ENCODE assay signal across 29 cellular contexts in genomic region chr11:9736365-9736764, GRCh38.
DNase-seq lines count a peak whose midpoint lies in the region; ATAC-seq and TF ChIP-seq lines count a peak whose summit lies in the region.
"Had no signal": no experiment of that assay in that cellular context is flagged by ENCODE, and none has a peak within 500 bp of the region (broad histone marks: within the 10 kb centered on the region; RNA-seq: fewer than 3 reads in every experiment).

No MANE protein-coding gene starts in this region.

- no peak overlapping the region for H3K4me3 Mint-ChIP-seq in activated CD4-positive, alpha-beta T cell treated with anti-CD3 and anti-CD28 coated beads, Interleukin-2, amount 10 ng/mL, durations not matched to agents 24 days and 14 days
- H3K4me3 Mint-ChIP-seq in stimulated activated naive B cell treated with anti-CD40 and anti-IgM and Interleukin-4, amounts not matched to agents 10 μg/mL and 1 μg/mL and 100 μg/mL, for 72 hours, result peak overlapping the region; percentile 11 to 37
- H3K4me3 Mint-ChIP-seq: activated CD4-positive, alpha-beta T cell treated with anti-CD3 and anti-CD28 coated beads for 36 hours; CD4-positive, alpha-beta T cell; mesothelial cell of epicardium; naive thymus-derived CD4-positive, alpha-beta T cell; stimulated activated effector memory CD8-positive, alpha-beta T cell treated with anti-CD3 and anti-CD28 coated beads, Interleukin-12 subunit alpha, Interleukin-12 subunit beta, amount 100 ng/mL, for 72 hours; T-helper 2 cell treated with Interferon-gamma antibody and Interleukin-4, amounts not matched to agents 5 μg/mL and 100 μg/mL, for 36 hours had no signal

- peak overlapping the region; percentile 67 for H3K27ac ChIP-seq in Panc1 (ENCODE audit: low read length)
- no peak overlapping the region for H3K27ac ChIP-seq in left ventricle myocardium inferior (replicated peaks)
- H3K27ac ChIP-seq: esophagus muscularis mucosa, heart left ventricle, psoas muscle had no signal

- intact Hi-C loops in activated CD4-positive, alpha-beta T cell treated with anti-CD3 and anti-CD28 coated beads, Interleukin-2, amount 10 ng/mL, durations not matched to agents 24 days and 14 days (cut with micrococcal nuclease), result no loop called here
- intact Hi-C loops in Panc1 (cut with micrococcal nuclease; ENCODE audit: unreplicated experiment) (no loop called here), left ventricle myocardium inferior (cut with micrococcal nuclease) (no loop called here)

- H3K4me1 ChIP-seq in Panc1 (ENCODE audit: control insufficient read depth, insufficient read depth, low read length) (peaks cover 21% of the 10 kb centered on the region), left ventricle myocardium inferior (peaks cover 24% of the 10 kb centered on the region)
- H3K4me1 ChIP-seq: esophagus muscularis mucosa, psoas muscle had no signal

- in situ Hi-C loops in Panc1 (cut with HindIII; ENCODE audit: low pct_unique_long_range_greater_than_20kb, low sequenced_read_pairs), result no loop called here

- peak; percentile 76; the same call in 1 of the 2 replicates for ATAC-seq in Panc1
- ATAC-seq in left lobe of liver, result peak; percentile 86
- no peak for ATAC-seq in stimulated activated naive B cell treated with anti-CD40 and anti-IgM and Interleukin-4, amounts not matched to agents 10 μg/mL and 1 μg/mL and 100 μg/mL, for 72 hours (replicated peaks)
- ATAC-seq: activated CD4-positive, alpha-beta T cell treated with anti-CD3 and anti-CD28 coated beads for 36 hours; activated naive CD4-positive, alpha-beta T cell treated with anti-CD3 and anti-CD28 coated beads, Interleukin-2, amount 50 U/mL, for 72 hours; heart left ventricle; K562; naive thymus-derived CD4-positive, alpha-beta T cell; psoas muscle; stimulated activated effector memory CD8-positive, alpha-beta T cell treated with anti-CD3 and anti-CD28 coated beads, Interleukin-12 subunit alpha, Interleukin-12 subunit beta, amount 100 ng/mL, for 72 hours had no signal

- CTCF ChIA-PET in Panc1 (lab: Charles Lee), result no interaction called here

- DNase-seq in activated CD4-positive, alpha-beta T cell treated with anti-CD3 and anti-CD28 coated beads, Interleukin-2, amount 10 ng/mL, durations not matched to agents 24 days and 14 days, result peak; percentile 34
- DNase-seq in activated CD4-positive, alpha-beta T cell treated with anti-CD3 and anti-CD28 coated beads for 48 hours, result no peak
- DNase-seq in Panc1 (ENCODE audit: low read depth, low spot score) (no peak), left lobe of liver (ENCODE audit: low spot score) (no peak), germinal center (ENCODE audit: low spot score) (no peak), NCI-H187 treated with DMSO at 0.1 percent for 48 hours (lab: John Stamatoyannopoulos, UW) (no peak), left ventricle myocardium inferior (no peak)
- DNase-seq in stimulated activated naive B cell treated with anti-CD40 and anti-IgM and Interleukin-4, amounts not matched to agents 10 μg/mL and 1 μg/mL and 100 μg/mL, for 72 hours, result no peak
- DNase-seq: activated CD4-positive, alpha-beta T cell treated with anti-CD3 and anti-CD28 coated beads for 36 hours; activated CD8-positive, alpha-beta memory T cell treated with anti-CD3 and anti-CD28 coated beads for 24 hours; activated T-cell treated with anti-CD3 and anti-CD28 coated beads for 4 hours; caudate nucleus; CD4-positive, alpha-beta T cell; foreskin fibroblast; heart left ventricle; MM.1S; naive thymus-derived CD4-positive, alpha-beta T cell; NCI-H1417; NCI-H2081; NCI-H2227 treated with DMSO at 0.1 percent for 48 hours; NCI-H526; psoas muscle; Right ventricle myocardium superior had no signal

- no peak overlapping the region for H3K27ac Mint-ChIP-seq in activated CD4-positive, alpha-beta T cell treated with anti-CD3 and anti-CD28 coated beads, Interleukin-2, amount 10 ng/mL, durations not matched to agents 24 days and 14 days
- H3K27ac Mint-ChIP-seq in stimulated activated naive B cell treated with anti-CD40 and anti-IgM and Interleukin-4, amounts not matched to agents 10 μg/mL and 1 μg/mL and 100 μg/mL, for 72 hours, result peak overlapping the region; percentile 93
- H3K27ac Mint-ChIP-seq: activated CD4-positive, alpha-beta T cell treated with anti-CD3 and anti-CD28 coated beads for 36 hours; activated naive CD4-positive, alpha-beta T cell treated with anti-CD3 and anti-CD28 coated beads, Interleukin-2, amount 50 U/mL, for 72 hours; CD4-positive, alpha-beta T cell; mesothelial cell of epicardium; naive thymus-derived CD4-positive, alpha-beta T cell; stimulated activated effector memory CD8-positive, alpha-beta T cell treated with anti-CD3 and anti-CD28 coated beads, Interleukin-12 subunit alpha, Interleukin-12 subunit beta, amount 100 ng/mL, for 72 hours; T-helper 2 cell treated with Interferon-gamma antibody and Interleukin-4, amounts not matched to agents 5 μg/mL and 100 μg/mL, for 36 hours had no signal

- peaks cover 27% of the 10 kb centered on the region for H3K4me1 Mint-ChIP-seq in activated CD4-positive, alpha-beta T cell treated with anti-CD3 and anti-CD28 coated beads, Interleukin-2, amount 10 ng/mL, durations not matched to agents 24 days and 14 days
- H3K4me1 Mint-ChIP-seq in stimulated activated naive B cell treated with anti-CD40 and anti-IgM and Interleukin-4, amounts not matched to agents 10 μg/mL and 1 μg/mL and 100 μg/mL, for 72 hours, result peaks cover 60 to 89% of the 10 kb centered on the region in 2 donors
- H3K4me1 Mint-ChIP-seq: stimulated activated effector memory CD8-positive, alpha-beta T cell treated with anti-CD3 and anti-CD28 coated beads, Interleukin-12 subunit alpha, Interleukin-12 subunit beta, amount 100 ng/mL, for 72 hours had no signal

- H3K36me3 ChIP-seq in Panc1 (ENCODE audit: control insufficient read depth, insufficient read depth, low read length), result peaks cover 49% of the 10 kb centered on the region
- H3K36me3 ChIP-seq in left ventricle myocardium inferior, result peaks cover 83% of the 10 kb centered on the region

- H3K4me3 ChIP-seq in Panc1 (ENCODE audit: low read depth in 2 of 2, low read length in 2 of 2), result no peak overlapping the region
- H3K4me3 ChIP-seq in left ventricle myocardium inferior, result no peak overlapping the region
- H3K4me3 ChIP-seq: esophagus muscularis mucosa, heart left ventricle, K562, psoas muscle had no signal

- H3K27me3 ChIP-seq in Panc1 (ENCODE audit: control insufficient read depth, insufficient read depth, low read length) (no peaks in the 10 kb centered on the region), left ventricle myocardium inferior (ENCODE audit: low read depth) (no peaks in the 10 kb centered on the region)
- H3K27me3 ChIP-seq: esophagus muscularis mucosa, heart left ventricle had no signal

- TF ChIP-seq CTCF in Panc1 (IDR thresholded peaks at IDR 0.05) (no peak; the same call in 1 of the 2 replicates), left ventricle myocardium inferior (IDR thresholded peaks at IDR 0.05; ENCODE audit: borderline replicate concordance) (no peak)

- no TSS peak for BruUV-seq in Panc1 (replicated peaks; lab: Mats Ljungman, UMichigan)

- POLR2A ChIA-PET in Panc1 (lab: Charles Lee), result no interaction called here

- peaks cover 22% of the 10 kb centered on the region; the same call in 1 of the 2 replicates for H3K9me3 ChIP-seq in Panc1 (ENCODE audit: control insufficient read depth, insufficient read depth, low read depth, low read length)
- H3K9me3 ChIP-seq in left ventricle myocardium inferior (replicated peaks), result peaks cover 13% of the 10 kb centered on the region
- H3K9me3 ChIP-seq: esophagus muscularis mucosa had no signal

- H3K9me3 Mint-ChIP-seq in activated CD4-positive, alpha-beta T cell treated with anti-CD3 and anti-CD28 coated beads, Interleukin-2, amount 10 ng/mL, durations not matched to agents 24 days and 14 days, result peaks cover 23% of the 10 kb centered on the region
- no peaks in the 10 kb centered on the region for H3K9me3 Mint-ChIP-seq in stimulated activated naive B cell treated with anti-CD40 and anti-IgM and Interleukin-4, amounts not matched to agents 10 μg/mL and 1 μg/mL and 100 μg/mL, for 72 hours

- H3K27me3 Mint-ChIP-seq in activated CD4-positive, alpha-beta T cell treated with anti-CD3 and anti-CD28 coated beads, Interleukin-2, amount 10 ng/mL, durations not matched to agents 24 days and 14 days, result no peaks in the 10 kb centered on the region
- H3K27me3 Mint-ChIP-seq in stimulated activated naive B cell treated with anti-CD40 and anti-IgM and Interleukin-4, amounts not matched to agents 10 μg/mL and 1 μg/mL and 100 μg/mL, for 72 hours, result no peaks in the 10 kb centered on the region
- H3K27me3 Mint-ChIP-seq: activated CD4-positive, alpha-beta T cell treated with anti-CD3 and anti-CD28 coated beads for 36 hours; CD4-positive, alpha-beta T cell; naive thymus-derived CD4-positive, alpha-beta T cell had no signal

- peaks cover 53% of the 10 kb centered on the region for H3K36me3 Mint-ChIP-seq in activated CD4-positive, alpha-beta T cell treated with anti-CD3 and anti-CD28 coated beads, Interleukin-2, amount 10 ng/mL, durations not matched to agents 24 days and 14 days (ENCODE audit: low read depth)
- H3K36me3 Mint-ChIP-seq in stimulated activated naive B cell treated with anti-CD40 and anti-IgM and Interleukin-4, amounts not matched to agents 10 μg/mL and 1 μg/mL and 100 μg/mL, for 72 hours, result peaks cover 67 to 81% of the 10 kb centered on the region in 2 donors

Comparison
In these comparisons a context has a peak if more than half of its experiments do, and no peak if none do; other contexts are left out.
1. ATAC-seq: peak in Panc1 (single experiment) and left lobe of liver (single experiment); none in stimulated activated naive B cell treated with anti-CD40 and anti-IgM and Interleukin-4, amounts not matched to agents 10 μg/mL and 1 μg/mL and 100 μg/mL, for 72 hours (0 of 2).